Comparison of ENCODE assay signal across 16 cellular contexts in the genomic region with DNA sequence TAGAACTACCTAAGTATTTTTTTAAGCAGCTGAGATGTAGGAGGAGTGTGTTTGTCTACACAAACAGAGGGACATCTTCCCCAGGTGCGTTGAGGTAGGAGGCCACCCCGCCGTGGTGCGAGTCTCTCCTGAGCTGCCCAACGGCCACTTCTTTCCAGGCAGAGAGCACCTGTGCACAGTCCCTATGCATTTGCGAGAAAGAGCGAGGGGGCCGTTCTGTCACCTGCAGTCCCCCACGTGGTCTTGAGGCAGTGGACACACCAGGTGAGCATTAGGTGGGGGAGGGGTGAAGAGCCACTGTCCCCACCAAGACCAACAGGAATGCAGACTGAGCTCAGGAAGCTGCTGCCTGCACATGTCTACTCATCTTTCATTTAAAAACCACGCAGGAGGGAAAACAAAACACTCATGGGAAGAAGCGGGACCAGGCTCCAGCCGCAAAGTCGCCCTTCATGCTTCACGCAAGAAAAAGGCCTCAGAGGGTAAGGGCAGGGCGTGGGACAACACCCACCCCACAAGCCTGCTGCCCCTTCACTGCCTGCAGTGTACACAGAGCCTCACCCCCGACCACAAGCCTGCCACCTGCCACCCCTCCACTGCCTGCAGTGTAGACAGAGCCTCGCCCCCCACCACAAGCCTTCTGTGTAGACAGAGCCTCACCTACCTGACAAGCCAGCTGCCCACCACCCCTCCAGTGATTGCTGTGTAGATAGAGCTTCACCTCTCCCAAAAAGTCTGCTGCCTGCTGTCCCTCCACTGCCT.
DNase-seq lines count a peak whose midpoint lies in the region; ATAC-seq and TF ChIP-seq lines count a peak whose summit lies in the region.
"Had no signal": no experiment of that assay in that cellular context is flagged by ENCODE, and none has a peak within 500 bp of the region (broad histone marks: within the 10 kb centered on the region; RNA-seq: fewer than 3 reads in every experiment).

No MANE protein-coding gene starts in this region.

- 0 out of 2 replicates have a peak overlapping the region, but pooled peaks have one; percentile 15 for H3K27ac ChIP-seq in RWPE1
- no peak overlapping the region for H3K27ac ChIP-seq in left lung
- no peak overlapping the region for H3K27ac ChIP-seq in gastrocnemius medialis
- H3K27ac ChIP-seq: brain microvascular endothelial cell, HL-60, pancreas had no signal

- peaks cover 0 to 60% of the 10 kb centered on the region in 2 donors for H3K27me3 ChIP-seq in left lung
- H3K27me3 ChIP-seq in gastrocnemius medialis, result no peaks in the 10 kb centered on the region
- H3K27me3 ChIP-seq: brain microvascular endothelial cell, pancreas had no signal

- intact Hi-C loops in left lung (cut with DNase I) (no loop called here), gastrocnemius medialis (cut with DNase I; ENCODE audit: low total_unique reads) (no loop called here)

- in situ Hi-C loops in gastrocnemius medialis (cut with MboI; ENCODE audit: low sequenced_read_pairs in 4 of 4), result no loop called here

- POLR2A ChIA-PET in RWPE1 (lab: Yijun Ruan, JAX; ENCODE audit: low non-redundant PET), result no interaction called here

- ATAC-seq in left lung (no peak), HG02938 (IDR thresholded peaks at IDR 0.05; ENCODE audit: unreplicated experiment) (no peak), gastrocnemius medialis (no peak)
- ATAC-seq: pancreas had no signal

- H3K9me3 ChIP-seq in left lung, result peaks cover 0 to 6% of the 10 kb centered on the region in 2 donors
- H3K9me3 ChIP-seq in gastrocnemius medialis, result no peaks in the 10 kb centered on the region
- H3K9me3 ChIP-seq: pancreas had no signal

- DNase-seq in NCI-H146 (lab: John Stamatoyannopoulos, UW) (peak; percentile 65), NCI-H146 treated with DMSO at 0.1 percent for 48 hours (lab: John Stamatoyannopoulos, UW; ENCODE audit: unreplicated experiment) (no peak), 8988T (peak; percentile 7), RWPE1 (ENCODE audit: low spot score) (no peak), left lung (peak; percentile 30 to 60), SHP77 (lab: John Stamatoyannopoulos, UW) (no peak), gastrocnemius medialis (no peak)
- DNase-seq: activated CD4-positive, CD25-positive, alpha-beta regulatory T cell treated with anti-CD3 and anti-CD28 coated beads, Interleukin-2, amount 50 U/mL, for 72 hours; brain microvascular endothelial cell; left ventricle myocardium superior; MV-4-11; SIG-M5; trophoblast cell had no signal

- H3K36me3 ChIP-seq in left lung (no peaks in the 10 kb centered on the region), gastrocnemius medialis (no peaks in the 10 kb centered on the region)
- H3K36me3 ChIP-seq: brain microvascular endothelial cell, pancreas had no signal

- CTCF ChIA-PET in RWPE1 (lab: Yijun Ruan, JAX), result interaction anchor here (0.7 kb wide), 1 partner anchor 193 kb away, joined by 3 read pairs; no protein-coding TSS in a partner anchor

- no peak for TF ChIP-seq POLR2A in gastrocnemius medialis (IDR thresholded peaks at IDR 0.05)

- TF ChIP-seq CTCF in RWPE1 (conservative IDR thresholded peaks at IDR 0.05; ENCODE audit: low read depth), result no peak
- no peak for TF ChIP-seq CTCF in left lung (IDR thresholded peaks at IDR 0.05)
- no peak for TF ChIP-seq CTCF in gastrocnemius medialis (IDR thresholded peaks at IDR 0.05 in 4 of 5, conservative IDR thresholded peaks at IDR 0.05 in 1 of 5)

- H3K4me1 ChIP-seq in left lung (peaks cover 2 to 37% of the 10 kb centered on the region in 2 donors), gastrocnemius medialis (peaks cover 13 to 24% of the 10 kb centered on the region in 2 donors)

- no peak overlapping the region for H3K4me3 ChIP-seq in left lung
- no peak overlapping the region for H3K4me3 ChIP-seq in gastrocnemius medialis
- H3K4me3 ChIP-seq: pancreas had no signal

Comparison
In these comparisons a context has a peak if more than half of its experiments do, and no peak if none do; other contexts are left out.
1. DNase-seq: peak in NCI-H146 (single experiment), 8988T (single experiment) and left lung (2 of 2); none in NCI-H146 treated with DMSO at 0.1 percent for 48 hours (single experiment), RWPE1 (single experiment), SHP77 (0 of 2) and gastrocnemius medialis (0 of 2).